In the genomic region with DNA sequence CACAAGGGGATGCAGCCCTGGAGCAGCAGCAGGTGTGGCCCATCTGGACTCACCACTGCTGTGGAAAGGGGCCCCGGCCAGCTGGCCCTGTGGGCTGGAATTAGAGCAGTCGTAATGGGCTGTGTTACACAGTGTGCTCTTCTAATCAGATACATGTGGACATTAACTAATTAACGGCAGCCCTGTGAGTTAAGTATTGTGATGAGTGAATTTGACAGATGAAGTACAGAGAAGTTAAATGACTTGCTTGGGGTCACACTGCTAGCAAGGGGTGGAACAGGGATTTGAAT, we compare ENCODE assay signal across 17 cellular contexts. TPM values are rescaled to one million over a fixed set of nuclear protein-coding genes. Genes with fewer than 3 reads are reported as not detected.
A peak's percentile ranks its signal among the peaks of the same experiment; 100 is the strongest.
DNase-seq lines count a peak whose midpoint lies in the region; ATAC-seq and TF ChIP-seq lines count a peak whose summit lies in the region.
"Had no signal": no experiment of that assay in that cellular context is flagged by ENCODE, and none has a peak within 500 bp of the region (broad histone marks: within the 10 kb centered on the region; RNA-seq: fewer than 3 reads in every experiment).

No MANE protein-coding gene starts in this region.

- H3K27ac ChIP-seq in heart right ventricle: no peak overlapping the region
- no peak overlapping the region for H3K27ac ChIP-seq in effector memory CD4-positive, alpha-beta T cell (ENCODE audit: insufficient read depth, low read length, poor library complexity, severe bottlenecking)
- H3K27ac ChIP-seq: 22Rv1 had no signal

- no peak overlapping the region for H3K4me3 ChIP-seq in heart right ventricle
- H3K4me3 ChIP-seq in effector memory CD4-positive, alpha-beta T cell (ENCODE audit: insufficient read depth, low read depth, low read length, poor library complexity, severe bottlenecking): no peak overlapping the region

- H3K4me1 ChIP-seq in heart right ventricle: peaks cover 4 to 29% (median 18%) of the 10 kb centered on the region in 9 donors
- H3K4me1 ChIP-seq in effector memory CD4-positive, alpha-beta T cell (ENCODE audit: control insufficient read depth, insufficient read depth, low read length, poor library complexity, severe bottlenecking): peaks cover 4% of the 10 kb centered on the region

- peak; percentile 82 for DNase-seq in NCI-H524 treated with DMSO at 0.1 percent for 48 hours (lab: John Stamatoyannopoulos, UW)
- DNase-seq in NCI-H524 (lab: John Stamatoyannopoulos, UW): no peak
- DNase-seq in NCI-H1694 treated with DMSO at 0.1 percent for 48 hours (lab: John Stamatoyannopoulos, UW): peak; percentile 52
- peak; percentile 13 to 30 for DNase-seq in heart right ventricle
- no peak for DNase-seq in effector memory CD4-positive, alpha-beta T cell
- no peak for DNase-seq in activated CD4-positive, alpha-beta T cell treated with anti-CD3 and anti-CD28 coated beads for 36 hours
- DNase-seq: activated CD4-positive, alpha-beta T cell treated with anti-CD3 and anti-CD28 coated beads for 1 hour; CD8-positive, alpha-beta memory T cell; GDM1; islet precursor cell; NCI-H1930; RPMI8226; T-helper 2 cell had no signal

- peaks cover 0 to 23% (median 0%) of the 10 kb centered on the region in 9 donors for H3K36me3 ChIP-seq in heart right ventricle
- peaks cover 8% of the 10 kb centered on the region for H3K36me3 ChIP-seq in effector memory CD4-positive, alpha-beta T cell (ENCODE audit: control insufficient read depth, insufficient read depth, low read length)

- H3K9me3 Mint-ChIP-seq in stimulated activated memory B cell treated with anti-CD40 and anti-IgM and Interleukin-4, amounts not matched to agents 10 μg/mL and 1 μg/mL and 100 μg/mL, for 72 hours: no peaks in the 10 kb centered on the region
- no peaks in the 10 kb centered on the region for H3K9me3 Mint-ChIP-seq in activated CD4-positive, alpha-beta T cell treated with anti-CD3 and anti-CD28 coated beads for 36 hours (ENCODE audit: low read depth)
- H3K9me3 Mint-ChIP-seq: CD8-positive, alpha-beta memory T cell; stimulated activated naive CD8-positive, alpha-beta T cell treated with anti-CD3 and anti-CD28 coated beads, Interleukin-15, Interleukin-2, amounts not matched to agents 100 ng/mL and 50 ng/mL, for 24 hours had no signal

- CTCF ChIA-PET in activated CD4-positive, alpha-beta T cell treated with anti-CD3 and anti-CD28 coated beads for 36 hours (lab: Charles Lee): interaction anchor here (0.8 to 2.1 kb wide), 7 partner anchors 9 to 232 kb away, joined by 3 to 9 read pairs (median 3); no protein-coding TSS in a partner anchor

- H3K9me3 ChIP-seq in heart right ventricle: no peaks in the 10 kb centered on the region
- no peaks in the 10 kb centered on the region for H3K9me3 ChIP-seq in effector memory CD4-positive, alpha-beta T cell (ENCODE audit: control insufficient read depth, low read length)

- POLR2A ChIA-PET in activated CD4-positive, alpha-beta T cell treated with anti-CD3 and anti-CD28 coated beads for 36 hours (lab: Charles Lee): no interaction called here

- H3K27ac Mint-ChIP-seq in stimulated activated memory B cell treated with anti-CD40 and anti-IgM and Interleukin-4, amounts not matched to agents 10 μg/mL and 1 μg/mL and 100 μg/mL, for 72 hours: peak overlapping the region; percentile 44
- H3K27ac Mint-ChIP-seq in activated CD4-positive, alpha-beta T cell treated with anti-CD3 and anti-CD28 coated beads for 36 hours: no peak overlapping the region
- H3K27ac Mint-ChIP-seq: stimulated activated naive CD8-positive, alpha-beta T cell treated with anti-CD3 and anti-CD28 coated beads, Interleukin-15, Interleukin-2, amounts not matched to agents 100 ng/mL and 50 ng/mL, for 24 hours had no signal

- ATAC-seq in heart right ventricle (peak in 7 of 8 donors; percentile 20 to 89 (median 78)), GM21367 (IDR thresholded peaks at IDR 0.05; ENCODE audit: unreplicated experiment) (no peak)
- ATAC-seq in stimulated activated memory B cell treated with anti-CD40 and anti-IgM and Interleukin-4, amounts not matched to agents 10 μg/mL and 1 μg/mL and 100 μg/mL, for 72 hours: no peak
- ATAC-seq in activated CD4-positive, alpha-beta T cell treated with anti-CD3 and anti-CD28 coated beads for 36 hours: no peak

- H3K36me3 Mint-ChIP-seq in stimulated activated memory B cell treated with anti-CD40 and anti-IgM and Interleukin-4, amounts not matched to agents 10 μg/mL and 1 μg/mL and 100 μg/mL, for 72 hours: peaks cover 19% of the 10 kb centered on the region
- H3K36me3 Mint-ChIP-seq in activated CD4-positive, alpha-beta T cell treated with anti-CD3 and anti-CD28 coated beads for 36 hours (ENCODE audit: low read depth): peaks cover 11% of the 10 kb centered on the region

- 40 to 49% methylated on average over 3 of the region's 3 CpGs for WGBS in heart right ventricle, 2 donors

- H3K27me3 Mint-ChIP-seq in stimulated activated memory B cell treated with anti-CD40 and anti-IgM and Interleukin-4, amounts not matched to agents 10 μg/mL and 1 μg/mL and 100 μg/mL, for 72 hours: no peaks in the 10 kb centered on the region
- no peaks in the 10 kb centered on the region for H3K27me3 Mint-ChIP-seq in activated CD4-positive, alpha-beta T cell treated with anti-CD3 and anti-CD28 coated beads for 36 hours
- H3K27me3 Mint-ChIP-seq: stimulated activated naive CD8-positive, alpha-beta T cell treated with anti-CD3 and anti-CD28 coated beads, Interleukin-15, Interleukin-2, amounts not matched to agents 100 ng/mL and 50 ng/mL, for 24 hours had no signal

- H3K4me1 Mint-ChIP-seq in stimulated activated memory B cell treated with anti-CD40 and anti-IgM and Interleukin-4, amounts not matched to agents 10 μg/mL and 1 μg/mL and 100 μg/mL, for 72 hours: peaks cover 20% of the 10 kb centered on the region
- peaks cover 15% of the 10 kb centered on the region for H3K4me1 Mint-ChIP-seq in activated CD4-positive, alpha-beta T cell treated with anti-CD3 and anti-CD28 coated beads for 36 hours

- no peak overlapping the region for H3K4me3 Mint-ChIP-seq in stimulated activated memory B cell treated with anti-CD40 and anti-IgM and Interleukin-4, amounts not matched to agents 10 μg/mL and 1 μg/mL and 100 μg/mL, for 72 hours
- H3K4me3 Mint-ChIP-seq in activated CD4-positive, alpha-beta T cell treated with anti-CD3 and anti-CD28 coated beads for 36 hours: no peak overlapping the region
- H3K4me3 Mint-ChIP-seq: CD8-positive, alpha-beta memory T cell; stimulated activated naive CD8-positive, alpha-beta T cell treated with anti-CD3 and anti-CD28 coated beads, Interleukin-15, Interleukin-2, amounts not matched to agents 100 ng/mL and 50 ng/mL, for 24 hours had no signal

- intact Hi-C loops in heart right ventricle (cut with DNase I): loop anchor here in 1 of 10 donors (10.0 kb wide), 1 partner anchor 370 kb away; no protein-coding TSS in a partner anchor
- intact Hi-C loops in activated CD4-positive, alpha-beta T cell treated with anti-CD3 and anti-CD28 coated beads for 36 hours (cut with DNase I, micrococcal nuclease): no loop called here

- no peaks in the 10 kb centered on the region for H3K27me3 ChIP-seq in heart right ventricle
- no peaks in the 10 kb centered on the region for H3K27me3 ChIP-seq in effector memory CD4-positive, alpha-beta T cell (replicated peaks; ENCODE audit: control insufficient read depth, insufficient read depth, low read length, poor library complexity, severe bottlenecking)

- TF ChIP-seq CTCF in heart right ventricle (IDR thresholded peaks at IDR 0.05): no peak

RNA-seq across cellular contexts. Expression of a gene that starts 58.6 kb away (rescaled TPM):
- 10 to 100 TPM; 30.7 to 43.7 (median 40.5) TPM for total RNA-seq in heart right ventricle
- polyA plus RNA-seq in heart right ventricle: 10 to 100 TPM in 1 of 2 donors, 1 to 10 TPM in 1; 3.7 to 17.6 TPM
- 10 to 100 TPM; 89.1 to 94.6 TPM for total RNA-seq in activated CD4-positive, alpha-beta T cell treated with anti-CD3 and anti-CD28 coated beads for 36 hours

Comparison
In these comparisons a context has a peak if more than half of its experiments do, and no peak if none do; other contexts are left out.
1. DNase-seq: peak in NCI-H524 treated with DMSO at 0.1 percent for 48 hours (single experiment), NCI-H1694 treated with DMSO at 0.1 percent for 48 hours (single experiment) and heart right ventricle (2 of 2); none in NCI-H524 (0 of 2), effector memory CD4-positive, alpha-beta T cell (0 of 3) and activated CD4-positive, alpha-beta T cell treated with anti-CD3 and anti-CD28 coated beads for 36 hours (single experiment).
2. ATAC-seq: peak in heart right ventricle (7 of 8); none in stimulated activated memory B cell treated with anti-CD40 and anti-IgM and Interleukin-4, amounts not matched to agents 10 μg/mL and 1 μg/mL and 100 μg/mL, for 72 hours (single experiment), GM21367 (single experiment) and activated CD4-positive, alpha-beta T cell treated with anti-CD3 and anti-CD28 coated beads for 36 hours (single experiment).